ENCODE assay signal across 35 cellular contexts in the genomic region with DNA sequence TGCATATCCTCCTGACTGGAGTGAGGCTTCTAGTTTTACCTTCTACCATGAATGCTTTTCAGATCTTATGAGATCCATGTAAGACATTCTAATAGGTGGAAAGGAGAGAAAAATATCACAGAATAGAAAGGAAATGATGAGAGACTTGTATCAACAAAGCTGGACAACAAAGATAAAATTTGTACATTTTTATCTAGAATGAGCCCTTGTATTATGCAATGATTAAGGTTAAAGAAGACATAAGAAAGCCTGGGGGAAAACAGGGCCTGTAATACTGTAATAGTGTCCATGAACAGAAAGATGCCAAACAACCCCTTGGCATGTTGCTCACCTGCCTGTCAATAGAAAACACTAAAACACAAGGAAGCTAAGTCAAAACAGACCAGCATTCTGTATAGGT. TPM values are rescaled to one million over a fixed set of nuclear protein-coding genes. Genes with fewer than 3 reads are reported as not detected.
"Had no signal": no experiment of that assay in that cellular context is flagged by ENCODE, and none has a peak within 500 bp of the region (broad histone marks: within the 10 kb centered on the region; RNA-seq: fewer than 3 reads in every experiment).

No MANE protein-coding gene starts in this region.

- FAIRE-seq: astrocyte, bronchial epithelial cell had no signal

- H3K9me3 Mint-ChIP-seq: activated naive CD4-positive, alpha-beta T cell treated with anti-CD3 and anti-CD28 coated beads, Interleukin-2, amount 10 ng/mL, durations not matched to agents 7 days and 5 days; activated naive CD8-positive, alpha-beta T cell treated with anti-CD3 and anti-CD28 coated beads, Interleukin-2, amount 10 ng/mL, durations not matched to agents 7 days and 5 days; activated T-cell treated with anti-CD3 and anti-CD28 coated beads, Interleukin-2, amount 50 U/mL, for 72 hours; central memory CD8-positive, alpha-beta T cell; dendritic cell treated with granulocyte-macrophage colony-stimulating factor and Interleukin-4, amounts not matched to agents 40 ng/mL and 50 ng/mL, for 4 days; endodermal cell had no signal

- H3K36me3 Mint-ChIP-seq: activated naive CD4-positive, alpha-beta T cell treated with anti-CD3 and anti-CD28 coated beads, Interleukin-2, amount 50 U/mL, for 72 hours; activated naive CD8-positive, alpha-beta T cell treated with anti-CD3 and anti-CD28 coated beads, Interleukin-2, amount 10 ng/mL, durations not matched to agents 7 days and 5 days had no signal

- H3K27ac ChIP-seq: brain microvascular endothelial cell, coronary artery, dorsolateral prefrontal cortex, esophagus squamous epithelium, foreskin keratinocyte, gastroesophageal sphincter, heart right ventricle, hepatocyte had no signal

- H3K4me3 ChIP-seq: coronary artery, dorsolateral prefrontal cortex, esophagus squamous epithelium, gastroesophageal sphincter, heart right ventricle, hepatocyte had no signal

- H3K4me1 Mint-ChIP-seq: activated CD8-positive, alpha-beta memory T cell treated with anti-CD3 and anti-CD28 coated beads, Interleukin-2, amount 10 ng/mL, durations not matched to agents 7 days and 5 days; central memory CD8-positive, alpha-beta T cell had no signal

- H3K79me2 ChIP-seq: hepatocyte had no signal

- H3K9me3 ChIP-seq: esophagus squamous epithelium had no signal

- H3K36me3 ChIP-seq: brain microvascular endothelial cell had no signal

- H3K4me2 ChIP-seq: hepatocyte had no signal

- ATAC-seq: activated CD8-positive, alpha-beta memory T cell treated with anti-CD3 and anti-CD28 coated beads, Interleukin-2, amount 10 ng/mL, durations not matched to agents 7 days and 5 days; activated CD8-positive, alpha-beta T cell treated with anti-CD3 and anti-CD28 coated beads, Interleukin-2, amount 10 ng/mL, durations not matched to agents 7 days and 5 days; activated naive CD4-positive, alpha-beta T cell treated with anti-CD3 and anti-CD28 coated beads, Interleukin-2, amount 50 U/mL, for 72 hours; activated T-cell treated with anti-CD3 and anti-CD28 coated beads, Interleukin-2, amount 50 U/mL, for 72 hours; foreskin keratinocyte; gastroesophageal sphincter; heart right ventricle had no signal

- H3K4me3 Mint-ChIP-seq: activated CD8-positive, alpha-beta memory T cell treated with anti-CD3 and anti-CD28 coated beads, Interleukin-2, amount 10 ng/mL, durations not matched to agents 7 days and 5 days; activated CD8-positive, alpha-beta T cell treated with anti-CD3 and anti-CD28 coated beads, Interleukin-2, amount 10 ng/mL, durations not matched to agents 7 days and 5 days; activated naive CD4-positive, alpha-beta T cell treated with anti-CD3 and anti-CD28 coated beads, Interleukin-2, amount 10 ng/mL, durations not matched to agents 7 days and 5 days; activated naive CD8-positive, alpha-beta T cell treated with anti-CD3 and anti-CD28 coated beads, Interleukin-2, amount 10 ng/mL, durations not matched to agents 7 days and 5 days; activated T-cell treated with anti-CD3 and anti-CD28 coated beads, Interleukin-2, amount 50 U/mL, for 24 hours; activated T-cell treated with anti-CD3 and anti-CD28 coated beads, Interleukin-2, amount 50 U/mL, for 72 hours; central memory CD8-positive, alpha-beta T cell; dendritic cell treated with granulocyte-macrophage colony-stimulating factor and Interleukin-4, amounts not matched to agents 40 ng/mL and 50 ng/mL, for 4 days; endodermal cell had no signal

- DNase-seq: activated CD4-positive, alpha-beta T cell treated with anti-CD3 and anti-CD28 coated beads for 4 hours; activated CD4-positive, alpha-beta T cell treated with anti-CD3 and anti-CD28 coated beads, Interleukin-2, amount 50 U/mL, for 1 hour; activated CD4-positive, alpha-beta T cell treated with anti-CD3 and anti-CD28 coated beads, Interleukin-2, amount 50 U/mL, for 48 hours; activated CD4-positive, CD25-positive, alpha-beta regulatory T cell; activated CD4-positive, CD25-positive, alpha-beta regulatory T cell treated with anti-CD3 and anti-CD28 coated beads, Interleukin-2, amount 50 U/mL, for 72 hours; activated CD8-positive, alpha-beta memory T cell treated with anti-CD3 and anti-CD28 coated beads, Interleukin-2, amount 10 ng/mL, durations not matched to agents 7 days and 5 days; activated CD8-positive, alpha-beta memory T cell treated with anti-CD3 and anti-CD28 coated beads, Interleukin-2, amount 50 U/mL, for 4 hours; activated CD8-positive, alpha-beta T cell treated with anti-CD3 and anti-CD28 coated beads, Interleukin-2, amount 10 ng/mL, durations not matched to agents 7 days and 5 days; activated gamma-delta T cell; activated naive CD4-positive, alpha-beta T cell; activated naive CD4-positive, alpha-beta T cell treated with anti-CD3 and anti-CD28 coated beads, Interleukin-2, amount 10 ng/mL, durations not matched to agents 7 days and 5 days; activated naive CD8-positive, alpha-beta T cell treated with anti-CD3 and anti-CD28 coated beads, Interleukin-2, amount 10 ng/mL, durations not matched to agents 7 days and 5 days; activated T-cell treated with anti-CD3 and anti-CD28 coated beads, Interleukin-2, amount 50 U/mL, for 24 hours; activated T-cell treated with anti-CD3 and anti-CD28 coated beads, Interleukin-2, amount 50 U/mL, for 72 hours; amniotic stem cell; anterior cingulate cortex; brain microvascular endothelial cell; dorsolateral prefrontal cortex; effector memory CD4-positive, alpha-beta T cell; endodermal cell; esophagus squamous epithelium; foreskin keratinocyte; heart right ventricle; T-helper 2 cell had no signal

- H3K27me3 Mint-ChIP-seq: activated CD8-positive, alpha-beta memory T cell treated with anti-CD3 and anti-CD28 coated beads, Interleukin-2, amount 10 ng/mL, durations not matched to agents 7 days and 5 days; activated naive CD4-positive, alpha-beta T cell treated with anti-CD3 and anti-CD28 coated beads, Interleukin-2, amount 10 ng/mL, durations not matched to agents 7 days and 5 days; activated naive CD8-positive, alpha-beta T cell treated with anti-CD3 and anti-CD28 coated beads, Interleukin-2, amount 10 ng/mL, durations not matched to agents 7 days and 5 days; activated T-cell treated with anti-CD3 and anti-CD28 coated beads, Interleukin-2, amount 50 U/mL, for 24 hours; central memory CD8-positive, alpha-beta T cell; dendritic cell treated with granulocyte-macrophage colony-stimulating factor and Interleukin-4, amounts not matched to agents 40 ng/mL and 50 ng/mL, for 4 days had no signal

- H3K27ac Mint-ChIP-seq: activated CD8-positive, alpha-beta memory T cell treated with anti-CD3 and anti-CD28 coated beads, Interleukin-2, amount 10 ng/mL, durations not matched to agents 7 days and 5 days; activated CD8-positive, alpha-beta T cell treated with anti-CD3 and anti-CD28 coated beads, Interleukin-2, amount 10 ng/mL, durations not matched to agents 7 days and 5 days; activated naive CD4-positive, alpha-beta T cell treated with anti-CD3 and anti-CD28 coated beads, Interleukin-2, amount 10 ng/mL, durations not matched to agents 7 days and 5 days; activated naive CD4-positive, alpha-beta T cell treated with anti-CD3 and anti-CD28 coated beads, Interleukin-2, amount 50 U/mL, for 72 hours; activated naive CD8-positive, alpha-beta T cell treated with anti-CD3 and anti-CD28 coated beads, Interleukin-2, amount 10 ng/mL, durations not matched to agents 7 days and 5 days; activated T-cell treated with anti-CD3 and anti-CD28 coated beads, Interleukin-2, amount 50 U/mL, for 24 hours; activated T-cell treated with anti-CD3 and anti-CD28 coated beads, Interleukin-2, amount 50 U/mL, for 72 hours; dendritic cell treated with granulocyte-macrophage colony-stimulating factor and Interleukin-4, amounts not matched to agents 40 ng/mL and 50 ng/mL, for 4 days; endodermal cell had no signal

- H3K27me3 ChIP-seq: brain microvascular endothelial cell, dorsolateral prefrontal cortex, esophagus squamous epithelium, foreskin keratinocyte, gastroesophageal sphincter, heart right ventricle, hepatocyte had no signal

- H3K4me1 ChIP-seq: esophagus squamous epithelium, foreskin keratinocyte had no signal

- H2AFZ ChIP-seq: hepatocyte had no signal

RNA-seq across cellular contexts. Expression of gene SCRG1, which starts 44.2 kb away (rescaled TPM):
- total RNA-seq: activated CD8-positive, alpha-beta memory T cell treated with anti-CD3 and anti-CD28 coated beads for 36 hours; activated CD8-positive, alpha-beta memory T cell treated with anti-CD3 and anti-CD28 coated beads, Interleukin-2, amount 10 ng/mL, durations not matched to agents 7 days and 5 days; activated CD8-positive, alpha-beta T cell treated with anti-CD3 and anti-CD28 coated beads, Interleukin-2, amount 10 ng/mL, durations not matched to agents 7 days and 5 days; activated naive CD4-positive, alpha-beta T cell treated with anti-CD3 and anti-CD28 coated beads, Interleukin-2, amount 50 U/mL, for 72 hours; activated naive CD8-positive, alpha-beta T cell treated with anti-CD3 and anti-CD28 coated beads, Interleukin-2, amount 10 ng/mL, durations not matched to agents 7 days and 5 days; activated T-cell treated with anti-CD3 and anti-CD28 coated beads, Interleukin-2, amount 50 U/mL, for 72 hours; bronchial epithelial cell; endodermal cell; foreskin keratinocyte; glomerular endothelial cell; T-helper 1 cell treated with Interleukin-12 subunit alpha and Interleukin-12 subunit beta and Interleukin-4 antibody, amounts not matched to agents 30 ng/mL and 1 ng/mL, for 36 hours had no signal
- polyA plus RNA-seq: foreskin keratinocyte had no signal
